8 cellular contexts compared by ENCODE assay signal in genomic region chr19:19488875-19489690, GRCh38. TPM values are rescaled to one million over a fixed set of nuclear protein-coding genes. Genes with fewer than 3 reads are reported as not detected.
DNase-seq lines count a peak whose midpoint lies in the region; ATAC-seq, FAIRE-seq and TF ChIP-seq lines count a peak whose summit lies in the region.

No MANE protein-coding gene starts in this region.

- peaks cover 53% of the 10 kb centered on the region for H3K4me1 Mint-ChIP-seq in glutamatergic neuron (ENCODE audit: low read depth, unreplicated experiment)

- FAIRE-seq in GM19239 (lab: Jason Lieb, UNC), result peak; percentile 96
- FAIRE-seq in pancreas (lab: Jason Lieb, UNC), result peak; percentile 9

- ATAC-seq in SK-N-SH treated with all-trans-retinoic acid at 6 μM for 48 hours, result peak; percentile 68
- ATAC-seq in activated naive CD4-positive, alpha-beta T cell treated with anti-CD3 and anti-CD28 coated beads, Interleukin-2, amount 50 U/mL, for 72 hours, result peak; percentile 86 to 90
- ATAC-seq in pancreas, result peak; percentile 39 to 76 (median 70)

- 37 to 42% methylated on average over 14 of the region's 14 CpGs for whole genome bisulfite sequencing in pancreas, 2 donors
- WGBS in thymus, result 46% methylated on average over 14 of the region's 14 CpGs

- peaks cover 31% of the 10 kb centered on the region for H3K27me3 Mint-ChIP-seq in glutamatergic neuron (ENCODE audit: unreplicated experiment)

- DNase-seq in BE2C, result peak; percentile 77
- peak; percentile 74 for DNase-seq in GM19239 (ENCODE audit: insufficient read length, low spot score)
- peak; percentile 96 for DNase-seq in HT1080 (ENCODE audit: low read depth)
- DNase-seq in activated naive CD4-positive, alpha-beta T cell treated with anti-CD3 and anti-CD28 coated beads, Interleukin-2, amount 50 U/mL, for 72 hours (ENCODE audit: low spot score in 2 of 2), result peak; percentile 78 to 91
- DNase-seq in glutamatergic neuron, result peak; percentile 80
- peak in 5 of 6 donors; percentile 60 to 83 (median 73) for DNase-seq in pancreas

- H3K4me3 ChIP-seq in BE2C (ENCODE audit: low read depth, low read length) (peak overlapping the region; percentile 32), pancreas (no peak overlapping the region), thymus (ENCODE audit: low read length) (peak overlapping the region; percentile 22)

- peak overlapping the region; percentile 59 to 73 (median 68) for H3K27ac ChIP-seq in pancreas
- peak overlapping the region; percentile 94 for H3K27ac ChIP-seq in thymus (ENCODE audit: low read depth)

- peak overlapping the region; percentile 80 for H3K4me3 Mint-ChIP-seq in glutamatergic neuron (ENCODE audit: unreplicated experiment)

- H3K9me3 Mint-ChIP-seq in activated naive CD4-positive, alpha-beta T cell treated with anti-CD3 and anti-CD28 coated beads, Interleukin-2, amount 50 U/mL, for 72 hours, result no peaks in the 10 kb centered on the region
- peaks cover 32% of the 10 kb centered on the region for H3K9me3 Mint-ChIP-seq in glutamatergic neuron (ENCODE audit: unreplicated experiment)

- H3K9me3 ChIP-seq in BE2C, result no peaks in the 10 kb centered on the region
- H3K9me3 ChIP-seq in pancreas, result no peaks in the 10 kb centered on the region
- H3K9me3 ChIP-seq in thymus (ENCODE audit: control insufficient read depth), result no peaks in the 10 kb centered on the region

- peak overlapping the region; percentile 94 to 99 for H3K27ac Mint-ChIP-seq in activated naive CD4-positive, alpha-beta T cell treated with anti-CD3 and anti-CD28 coated beads, Interleukin-2, amount 50 U/mL, for 72 hours
- peak overlapping the region; percentile 100 for H3K27ac Mint-ChIP-seq in glutamatergic neuron (ENCODE audit: unreplicated experiment)

- TF ChIP-seq CTCF in BE2C (IDR thresholded peaks at IDR 0.05; ENCODE audit: low read depth, low read length), result no peak
- no peak for TF ChIP-seq CTCF in glutamatergic neuron (IDR thresholded peaks at IDR 0.05; ENCODE audit: partially characterized antibody, unreplicated experiment)
- TF ChIP-seq CTCF in pancreas (IDR thresholded peaks at IDR 0.05), result no peak

- H3K27me3 ChIP-seq in BE2C, result no peaks in the 10 kb centered on the region
- H3K27me3 ChIP-seq in pancreas, result no peaks in the 10 kb centered on the region
- no peaks in the 10 kb centered on the region for H3K27me3 ChIP-seq in thymus (ENCODE audit: control insufficient read depth, insufficient read depth)

- H3K36me3 Mint-ChIP-seq in activated naive CD4-positive, alpha-beta T cell treated with anti-CD3 and anti-CD28 coated beads, Interleukin-2, amount 50 U/mL, for 72 hours, result peaks cover 0 to 4% of the 10 kb centered on the region in 2 donors
- H3K36me3 Mint-ChIP-seq in glutamatergic neuron (ENCODE audit: unreplicated experiment), result no peaks in the 10 kb centered on the region

- H3K36me3 ChIP-seq in BE2C (peaks cover 27% of the 10 kb centered on the region), pancreas (peaks cover 0 to 4% (median 2%) of the 10 kb centered on the region in 3 donors), thymus (ENCODE audit: control insufficient read depth, insufficient read depth) (peaks cover 45% of the 10 kb centered on the region)

- H3K4me1 ChIP-seq in BE2C (peaks cover 37% of the 10 kb centered on the region), pancreas (peaks cover 20 to 34% (median 31%) of the 10 kb centered on the region in 3 donors), thymus (ENCODE audit: control insufficient read depth, insufficient read depth, low read length) (peaks cover 27% of the 10 kb centered on the region)

- intact Hi-C loops in pancreas (cut with DNase I), result loop anchor here in 2 of 3 donors (5.0 to 10.0 kb wide), 2 partner anchors 114 to 117 kb away; no protein-coding TSS in a partner anchor

TF ChIP-seq in SK-N-SH treated with all-trans-retinoic acid at 6 μM for 48 hours, 23 proteins besides CTCF, POLR2A, EP300 and RAD21:
- TF ChIP-seq TOX (CRISPR knock-in tag; IDR thresholded peaks at IDR 0.05; ENCODE audit: borderline replicate concordance), result no peak
- TF ChIP-seq ARNTL (CRISPR knock-in tag; IDR thresholded peaks at IDR 0.05; ENCODE audit: borderline replicate concordance, low read depth), result no peak
- 0 out of 2 replicates have a peak, but pooled peaks have one; percentile 34 for TF ChIP-seq ZFP3 (CRISPR knock-in tag; IDR thresholded peaks at IDR 0.05)
- peak; percentile 27; the same call in 1 of the 2 replicates for TF ChIP-seq CREB5 (CRISPR knock-in tag; IDR thresholded peaks at IDR 0.05; ENCODE audit: low read depth)
- TF ChIP-seq TSHZ2 (CRISPR knock-in tag; IDR thresholded peaks at IDR 0.05), result peak; percentile 46; the same call in 1 of the 2 replicates
- TF ChIP-seq TCF4 (CRISPR knock-in tag; IDR thresholded peaks at IDR 0.05; ENCODE audit: borderline replicate concordance), result no peak

RNA-seq across cellular contexts. Expression of gene TSSK6, which starts 26.3 kb away (rescaled TPM):
- 1.5 TPM for polyA plus RNA-seq in BE2C (2012; ENCODE audit: insufficient read depth, insufficient read length, low read depth)
- 1.1 and 1.4 TPM in 2 replicates for total RNA-seq in HT1080 (2014; rRNA removed; shearing (Covaris generic))
- polyA plus RNA-seq in HT1080 (2015; cell fraction: cytosol; rRNA removed), result 6.6 and 6.9 TPM in 2 replicates
- 8.1 and 8.5 TPM in 2 replicates for polyA plus RNA-seq in HT1080 (2015; cell fraction: nucleus; rRNA removed)
- total RNA-seq in activated naive CD4-positive, alpha-beta T cell treated with anti-CD3 and anti-CD28 coated beads, Interleukin-2, amount 50 U/mL, for 72 hours, result 1 to 10 TPM; 3.8 to 5.5 TPM
- total RNA-seq in glutamatergic neuron (ENCODE audit: unreplicated experiment), result 1.7 TPM
- 1 to 10 TPM in 4 of 6 donors, under 1 TPM in 2; 0.69 to 2.3 (median 1.3) TPM for total RNA-seq in pancreas
- polyA plus RNA-seq in pancreas, result 1 to 10 TPM; 1.5 to 2.5 TPM
- 3.0 TPM for polyA plus RNA-seq in thymus

RNA-seq across cellular contexts. Expression of gene NDUFA13, which starts 26.9 kb away (rescaled TPM):
- polyA plus RNA-seq in BE2C (2012; ENCODE audit: insufficient read depth, insufficient read length, low read depth), result 1,465 TPM
- total RNA-seq in HT1080 (2014; rRNA removed; shearing (Covaris generic)), result 142 and 227 TPM in 2 replicates
- 19.8 and 141 TPM in 2 replicates for polyA plus RNA-seq in HT1080 (2015; cell fraction: cytosol; rRNA removed)
- polyA plus RNA-seq in HT1080 (2015; cell fraction: nucleus; rRNA removed), result 26.9 and 99.8 TPM in 2 replicates
- 100 to 1,000 TPM; 358 to 407 TPM for total RNA-seq in activated naive CD4-positive, alpha-beta T cell treated with anti-CD3 and anti-CD28 coated beads, Interleukin-2, amount 50 U/mL, for 72 hours
- total RNA-seq in glutamatergic neuron (ENCODE audit: unreplicated experiment) (394 TPM), pancreas (100 to 1,000 TPM in 4 of 6 donors, 10 to 100 TPM in 2; 87.9 to 154 (median 127) TPM)
- polyA plus RNA-seq in pancreas (100 to 1,000 TPM; 147 to 178 TPM), thymus (219 TPM)

RNA-seq across cellular contexts. Expression of gene YJEFN3, which starts 39.6 kb away (rescaled TPM):
- polyA plus RNA-seq in BE2C (2012; ENCODE audit: insufficient read depth, insufficient read length, low read depth), result 2.4 TPM
- total RNA-seq in HT1080 (2014; rRNA removed; shearing (Covaris generic)), result 0.90 and 1.6 TPM in 2 replicates
- polyA plus RNA-seq in HT1080 (2015; cell fraction: cytosol; rRNA removed), result 1.6 and 2.1 TPM in 2 replicates
- 19.7 and 23.5 TPM in 2 replicates for polyA plus RNA-seq in HT1080 (2015; cell fraction: nucleus; rRNA removed)
- 10 to 100 TPM in 1 of 2 donors, 1 to 10 TPM in 1; 5.7 to 11.3 TPM for total RNA-seq in activated naive CD4-positive, alpha-beta T cell treated with anti-CD3 and anti-CD28 coated beads, Interleukin-2, amount 50 U/mL, for 72 hours
- total RNA-seq in glutamatergic neuron (ENCODE audit: unreplicated experiment) (21.6 TPM), pancreas (1 to 10 TPM in 5 of 6 donors, under 1 TPM in 1; 0.76 to 3.7 (median 1.9) TPM)
- polyA plus RNA-seq in pancreas (10 to 100 TPM; 28.4 to 38.8 TPM), thymus (37.1 TPM)

RNA-seq across cellular contexts. Expression of gene CILP2, which starts 49.0 kb away (rescaled TPM):
- not detected for polyA plus RNA-seq in BE2C (2012; ENCODE audit: insufficient read depth, insufficient read length, low read depth)
- total RNA-seq in HT1080 (2014; rRNA removed; shearing (Covaris generic)), result 0.10 TPM in 1 of 2 replicates, not detected in the other
- polyA plus RNA-seq in HT1080 (2015; cell fraction: cytosol; rRNA removed), result 0.09 TPM in 1 of 2 replicates, not detected in the other
- 0.35 and 0.40 TPM in 2 replicates for polyA plus RNA-seq in HT1080 (2015; cell fraction: nucleus; rRNA removed)
- total RNA-seq in activated naive CD4-positive, alpha-beta T cell treated with anti-CD3 and anti-CD28 coated beads, Interleukin-2, amount 50 U/mL, for 72 hours, result under 1 TPM; 0.25 to 0.31 TPM
- 40.9 TPM for total RNA-seq in glutamatergic neuron (ENCODE audit: unreplicated experiment)
- 1 to 10 TPM in 1 of 6 donors, under 1 TPM in 1, not detected in 4; 0.12 to 1.4 TPM for total RNA-seq in pancreas
- not detected for polyA plus RNA-seq in pancreas
- polyA plus RNA-seq in thymus, result 0.23 TPM

Comparison
In these comparisons a context has a peak if more than half of its experiments do, and no peak if none do; other contexts are left out.
1. H3K4me3 ChIP-seq: peak in BE2C (single experiment) and thymus (single experiment); none in pancreas (0 of 4).
2. Peak in every context shown above with its lines, with median percentiles within 50 percentile points of each other: DNase-seq and ATAC-seq.